In genomic region chr17:42748202-42748905, GRCh38 we compare ENCODE assay signal across 23 cellular contexts. TPM values are rescaled to one million over a fixed set of nuclear protein-coding genes. Genes with fewer than 3 reads are reported as not detected.
A peak's percentile ranks its signal among the peaks of the same experiment; 100 is the strongest.
DNase-seq lines count a peak whose midpoint lies in the region; ATAC-seq and TF ChIP-seq lines count a peak whose summit lies in the region.
"Had no signal": no experiment of that assay in that cellular context is flagged by ENCODE, and none has a peak within 500 bp of the region (broad histone marks: within the 10 kb centered on the region; RNA-seq: fewer than 3 reads in every experiment).

No MANE protein-coding gene starts in this region.

- H3K27ac ChIP-seq in right cardiac atrium (ENCODE audit: low read length) (peak overlapping the region; percentile 65), gastrocnemius medialis (peak overlapping the region; percentile 62 to 68 (median 66)), SK-N-SH (ENCODE audit: low read depth in 2 of 2, low read length in 1 of 2) (no peak overlapping the region)
- H3K27ac ChIP-seq: BLaER1, hepatocyte, SJSA1 had no signal

- peaks cover 11% of the 10 kb centered on the region for H3K79me2 ChIP-seq in SK-N-SH (ENCODE audit: insufficient read depth)

- no peak overlapping the region for H3K4me2 ChIP-seq in SK-N-SH
- H3K4me2 ChIP-seq: BLaER1, hepatocyte had no signal

- H3K36me3 ChIP-seq in gastrocnemius medialis (no peaks in the 10 kb centered on the region), SK-N-SH (replicated peaks in 1 of 2; ENCODE audit: control insufficient read depth in 1 of 2, insufficient read depth in 2 of 2, low read length in 1 of 2) (no peaks in the 10 kb centered on the region)
- H3K36me3 ChIP-seq: BLaER1, SJSA1 had no signal

- H3F3A ChIP-seq in SK-N-SH (replicated peaks; ENCODE audit: insufficient read depth) = peaks cover 3% of the 10 kb centered on the region

- H3K9me3 ChIP-seq in right cardiac atrium (ENCODE audit: control insufficient read depth, low read length) = no peaks in the 10 kb centered on the region
- H3K9me3 ChIP-seq in gastrocnemius medialis = no peaks in the 10 kb centered on the region
- no peaks in the 10 kb centered on the region for H3K9me3 ChIP-seq in SK-N-SH
- H3K9me3 ChIP-seq: BLaER1, SJSA1 had no signal

- TF ChIP-seq RAD21 in SK-N-SH (IDR thresholded peaks at IDR 0.05; ENCODE audit: low read length) = no peak

- H3K4me3 ChIP-seq in right cardiac atrium (ENCODE audit: low read length) (no peak overlapping the region), gastrocnemius medialis (no peak overlapping the region), SK-N-SH (ENCODE audit: low read depth in 2 of 2, low read length in 1 of 2) (no peak overlapping the region)
- H3K4me3 ChIP-seq: BLaER1, GM12878, hepatocyte, SJSA1 had no signal

- intact Hi-C loops in Right ventricle myocardium inferior (cut with DNase I) = no loop called here
- intact Hi-C loops in cardiac septum (cut with DNase I) = loop anchor here (5.0 kb wide), 1 partner anchor 66 kb away; the partner anchor contains the start of genes CCR10 and CNTNAP1
- intact Hi-C loops in right cardiac atrium (cut with DNase I) = no loop called here
- intact Hi-C loops in gastrocnemius medialis (cut with DNase I; ENCODE audit: low total_unique reads) = no loop called here

- H3K27me3 ChIP-seq in right cardiac atrium (ENCODE audit: control insufficient read depth, insufficient read depth) (no peaks in the 10 kb centered on the region), gastrocnemius medialis (no peaks in the 10 kb centered on the region), SK-N-SH (ENCODE audit: insufficient read depth) (peaks cover 8% of the 10 kb centered on the region; the same call in 1 of the 2 replicates)
- H3K27me3 ChIP-seq: BLaER1, hepatocyte had no signal

- in situ Hi-C loops in gastrocnemius medialis (cut with MboI; ENCODE audit: low sequenced_read_pairs in 4 of 4) = no loop called here

- H3K4me1 ChIP-seq in right cardiac atrium (ENCODE audit: control insufficient read depth, insufficient read depth, low read length) (peaks cover 12% of the 10 kb centered on the region), gastrocnemius medialis (peaks cover 21 to 22% of the 10 kb centered on the region in 2 donors), SK-N-SH (ENCODE audit: control insufficient read depth in 1 of 2, insufficient read depth in 2 of 2, low read depth in 1 of 2, low read length in 1 of 2) (peaks cover 0 to 11% of the 10 kb centered on the region in 2 experiments; a peak in 1 of 4 replicates)

- no peak for TF ChIP-seq POLR2A in gastrocnemius medialis (IDR thresholded peaks at IDR 0.05)

- no peak for TF ChIP-seq EP300 in SK-N-SH (IDR thresholded peaks at IDR 0.05; ENCODE audit: borderline replicate concordance in 1 of 2, low read depth in 1 of 2, low read length in 1 of 2)

- CTCF ChIA-PET in SK-N-SH (lab: Yijun Ruan, JAX) = interaction anchor here (1.6 to 4.8 kb wide), 3 partner anchors 14 to 76 kb away, joined by 3 to 37 read pairs (median 16); no protein-coding TSS in a partner anchor

- TF ChIP-seq CTCF in gastrocnemius medialis (IDR thresholded peaks at IDR 0.05 in 4 of 5, conservative IDR thresholded peaks at IDR 0.05 in 1 of 5) = no peak
- TF ChIP-seq CTCF in SK-N-SH (IDR thresholded peaks at IDR 0.05) = no peak

- no peaks in the 10 kb centered on the region for H3K9me2 ChIP-seq in SK-N-SH

- no peak for ATAC-seq in Right ventricle myocardium inferior
- peak in 1 of 2 donors; percentile 2 for ATAC-seq in right cardiac atrium
- peak in 1 of 2 donors; percentile 14 for ATAC-seq in gastrocnemius medialis
- ATAC-seq in activated CD4-positive, CD25-positive, alpha-beta regulatory T cell treated with anti-CD3 and anti-CD28 coated beads, Interleukin-2, amount 50 U/mL, for 24 hours = no peak
- ATAC-seq: GM12878 had no signal

- WGBS in right cardiac atrium = 46% methylated on average over 7 of the region's 7 CpGs
- 50% methylated on average over 7 of the region's 7 CpGs for WGBS in SK-N-SH (ENCODE audit: low lambda C conversion rate)

- POLR2A ChIA-PET in SK-N-SH (lab: Yijun Ruan, JAX) = interaction anchor here (1.1 kb wide), 1 partner anchor 12 kb away, joined by 4 read pairs; the partner anchor contains the start of gene RAMP2

- DNase-seq in Right ventricle myocardium inferior (ENCODE audit: missing footprints) (peak; percentile 62), cardiac septum (ENCODE audit: low spot score) (no peak), right cardiac atrium (peak; percentile 47 to 80 (median 60)), gastrocnemius medialis (peak in 1 of 2 donors; percentile 44), DMS53 (lab: John Stamatoyannopoulos, UW) (no peak), SK-N-SH (no peak), NCI-H774 (lab: John Stamatoyannopoulos, UW) (no peak)
- DNase-seq: 8988T; activated CD4-positive, CD25-positive, alpha-beta regulatory T cell treated with anti-CD3 and anti-CD28 coated beads, Interleukin-2, amount 50 U/mL, for 72 hours; central memory CD4-positive, alpha-beta T cell; effector CD8-positive, alpha-beta T cell; GF-D8; HFFc6; islet precursor cell; NCI-H1048; NCI-H2107; stimulated activated naive CD4-positive, alpha-beta T cell treated with Interleukin-2 at 50 U/mL for 16 hours; T-helper 9 cell had no signal

- no peaks in the 10 kb centered on the region for H4K20me1 ChIP-seq in SK-N-SH (ENCODE audit: insufficient read depth)
- H4K20me1 ChIP-seq: BLaER1 had no signal

- H2AFZ ChIP-seq in SK-N-SH (ENCODE audit: low read depth) = no peak overlapping the region
- H2AFZ ChIP-seq: hepatocyte had no signal

- H3K9ac ChIP-seq in SK-N-SH = no peak overlapping the region
- H3K9ac ChIP-seq: BLaER1 had no signal

TF ChIP-seq in SK-N-SH, 30 proteins besides CTCF, POLR2A, EP300 and RAD21:
- TF ChIP-seq RXRA (IDR thresholded peaks at IDR 0.05; ENCODE audit: borderline replicate concordance, low read depth) (no peak), ZBTB33 (IDR thresholded peaks at IDR 0.05; ENCODE audit: borderline replicate concordance, low read depth) (no peak), NFIC (IDR thresholded peaks at IDR 0.05; ENCODE audit: borderline replicate concordance) (no peak), EZH2phosphoT487 (IDR thresholded peaks at IDR 0.05; ENCODE audit: borderline replicate concordance, low read depth) (no peak)
- TF ChIP-seq, protein P1, sequence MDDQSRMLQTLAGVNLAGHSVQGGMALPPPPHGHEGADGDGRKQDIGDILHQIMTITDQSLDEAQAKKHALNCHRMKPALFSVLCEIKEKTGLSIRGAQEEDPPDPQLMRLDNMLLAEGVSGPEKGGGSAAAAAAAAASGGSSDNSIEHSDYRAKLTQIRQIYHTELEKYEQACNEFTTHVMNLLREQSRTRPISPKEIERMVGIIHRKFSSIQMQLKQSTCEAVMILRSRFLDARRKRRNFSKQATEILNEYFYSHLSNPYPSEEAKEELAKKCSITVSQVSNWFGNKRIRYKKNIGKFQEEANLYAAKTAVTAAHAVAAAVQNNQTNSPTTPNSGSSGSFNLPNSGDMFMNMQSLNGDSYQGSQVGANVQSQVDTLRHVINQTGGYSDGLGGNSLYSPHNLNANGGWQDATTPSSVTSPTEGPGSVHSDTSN (IDR thresholded peaks at IDR 0.05) = no peak

RNA-seq across cellular contexts. Expression of gene EZH1, which starts 3.5 kb away (rescaled TPM):
- total RNA-seq in Right ventricle myocardium inferior (44.4 TPM), cardiac septum (45.4 TPM), right cardiac atrium (10 to 100 TPM; 32.4 to 53.2 (median 43.6) TPM), gastrocnemius medialis (10 to 100 TPM; 32.6 to 55.2 (median 47.5) TPM)
- polyA plus RNA-seq in right cardiac atrium (22.5 TPM), SK-N-SH (2012; rRNA removed) (28.6 and 42.9 TPM in 2 replicates)
- polyA plus RNA-seq in SK-N-SH (2012; cell fraction: cytosol; rRNA removed) = 13.3 and 14.4 TPM in 2 replicates
- polyA plus RNA-seq in SK-N-SH (2012; cell fraction: nucleus; rRNA removed) = 129 and 190 TPM in 2 replicates

RNA-seq across cellular contexts. Expression of gene RAMP2, which starts 12.7 kb away (rescaled TPM):
- total RNA-seq in Right ventricle myocardium inferior (41.3 TPM), cardiac septum (45.8 TPM), right cardiac atrium (10 to 100 TPM; 29.2 to 45.9 (median 40.9) TPM), gastrocnemius medialis (10 to 100 TPM; 17.5 to 31.2 (median 20.7) TPM)
- polyA plus RNA-seq in right cardiac atrium (73.5 TPM), SK-N-SH (2012; rRNA removed) (2.5 and 3.0 TPM in 2 replicates)
- 2.3 and 2.9 TPM in 2 replicates for polyA plus RNA-seq in SK-N-SH (2012; cell fraction: cytosol; rRNA removed)
- polyA plus RNA-seq in SK-N-SH (2012; cell fraction: nucleus; rRNA removed) = 0.52 and 0.61 TPM in 2 replicates
- total RNA-seq: GM12878, SJSA1 had no signal

RNA-seq across cellular contexts. Expression of gene VPS25, which starts 24.9 kb away (rescaled TPM):
- total RNA-seq in Right ventricle myocardium inferior = 33.2 TPM
- total RNA-seq in cardiac septum = 32.3 TPM
- 10 to 100 TPM; 32.0 to 37.7 (median 33.0) TPM for total RNA-seq in right cardiac atrium
- 42.7 TPM for polyA plus RNA-seq in right cardiac atrium
- total RNA-seq in gastrocnemius medialis = 10 to 100 TPM; 44.8 to 54.6 (median 53.5) TPM
- polyA plus RNA-seq in SK-N-SH (2012; rRNA removed) = 127 and 158 TPM in 2 replicates
- polyA plus RNA-seq in SK-N-SH (2012; cell fraction: cytosol; rRNA removed) = 112 and 145 TPM in 2 replicates
- polyA plus RNA-seq in SK-N-SH (2012; cell fraction: nucleus; rRNA removed) = 67.3 and 101 TPM in 2 replicates

RNA-seq across cellular contexts. Expression of gene WNK4, which starts 32.1 kb away (rescaled TPM):
- total RNA-seq in Right ventricle myocardium inferior (not detected), cardiac septum (not detected), right cardiac atrium (not detected), gastrocnemius medialis (not detected)
- polyA plus RNA-seq in right cardiac atrium (0.05 TPM), SK-N-SH (2012; rRNA removed) (8.7 and 12.5 TPM in 2 replicates)
- 4.5 and 6.2 TPM in 2 replicates for polyA plus RNA-seq in SK-N-SH (2012; cell fraction: cytosol; rRNA removed)
- polyA plus RNA-seq in SK-N-SH (2012; cell fraction: nucleus; rRNA removed) = 45.5 and 57.2 TPM in 2 replicates
- total RNA-seq: SJSA1 had no signal

RNA-seq across cellular contexts. Expression of gene COA3, which starts 50.1 kb away (rescaled TPM):
- total RNA-seq in Right ventricle myocardium inferior (72.6 TPM), cardiac septum (61.4 TPM), right cardiac atrium (10 to 100 TPM; 64.4 to 74.4 (median 70.7) TPM), gastrocnemius medialis (100 to 1,000 TPM in 1 of 4 donors, 10 to 100 TPM in 3; 76.2 to 104 (median 86.8) TPM)
- polyA plus RNA-seq in right cardiac atrium (142 TPM), SK-N-SH (2012; rRNA removed) (90.5 and 103 TPM in 2 replicates)
- polyA plus RNA-seq in SK-N-SH (2012; cell fraction: cytosol; rRNA removed) = 91.5 and 93.2 TPM in 2 replicates
- 36.0 and 45.7 TPM in 2 replicates for polyA plus RNA-seq in SK-N-SH (2012; cell fraction: nucleus; rRNA removed)

Comparison
In these comparisons a context has a peak if more than half of its experiments do, and no peak if none do; other contexts are left out.
1. DNase-seq: peak in Right ventricle myocardium inferior (single experiment) and right cardiac atrium (3 of 3); none in cardiac septum (single experiment), DMS53 (single experiment), SK-N-SH (single experiment) and NCI-H774 (single experiment).
2. H3K27ac ChIP-seq: peak in right cardiac atrium (single experiment) and gastrocnemius medialis (4 of 4); none in SK-N-SH (0 of 2).